In the genomic region with DNA sequence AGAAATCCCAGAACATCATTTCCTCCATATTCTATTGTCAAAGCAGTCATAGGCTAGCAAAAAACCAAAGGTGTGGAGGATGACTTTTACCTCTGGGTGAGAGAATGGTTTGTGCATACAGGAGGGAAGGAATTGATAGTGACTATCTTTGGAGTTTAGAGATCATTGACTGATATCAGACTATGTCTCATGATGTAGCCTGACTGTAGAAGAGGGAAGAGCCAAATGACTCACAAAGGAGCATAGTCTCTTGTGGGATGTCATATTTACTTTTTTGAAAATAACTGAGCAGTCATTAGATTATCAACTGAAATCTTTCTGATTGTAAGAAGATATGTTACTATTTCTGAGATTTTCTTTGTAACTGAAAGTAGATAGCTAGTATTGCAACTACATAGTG, we compare ENCODE assay signal across 21 cellular contexts.
A peak's percentile ranks its signal among the peaks of the same experiment; 100 is the strongest.
DNase-seq lines count a peak whose midpoint lies in the region; ATAC-seq, FAIRE-seq and TF ChIP-seq lines count a peak whose summit lies in the region.
"Had no signal": no experiment of that assay in that cellular context is flagged by ENCODE, and none has a peak within 500 bp of the region (broad histone marks: within the 10 kb centered on the region; RNA-seq: fewer than 3 reads in every experiment).

No MANE protein-coding gene starts in this region.

- H3K27me3 ChIP-seq in mammary epithelial cell (ENCODE audit: insufficient read depth, low read length) (no peaks in the 10 kb centered on the region), breast epithelium (no peaks in the 10 kb centered on the region), bronchial epithelial cell (ENCODE audit: control insufficient read depth, insufficient read depth, low read length) (no peaks in the 10 kb centered on the region)
- H3K27me3 ChIP-seq: BLaER1 treated with 17β-estradiol and CSF1 and Interleukin-3, amounts not matched to agents 10 nM and 100 nM had no signal

- ATAC-seq in GM21381 (IDR thresholded peaks at IDR 0.05; ENCODE audit: unreplicated experiment) (no peak), GM18502 (IDR thresholded peaks at IDR 0.05; ENCODE audit: poor library complexity, unreplicated experiment) (no peak), GM21825 (IDR thresholded peaks at IDR 0.05; ENCODE audit: unreplicated experiment) (no peak)
- ATAC-seq: A549; CD8-positive, alpha-beta T cell; GM23338; HCT116 had no signal

- H3K4me3 ChIP-seq in mammary epithelial cell (replicated peaks in 1 of 3; ENCODE audit: insufficient read depth in 1 of 3, low read depth in 2 of 3, low read length in 3 of 3) = no peak overlapping the region
- H3K4me3 ChIP-seq in breast epithelium = no peak overlapping the region
- H3K4me3 ChIP-seq in bronchial epithelial cell (ENCODE audit: low read depth, low read length) = no peak overlapping the region
- H3K4me3 ChIP-seq in fibroblast of mammary gland (ENCODE audit: control insufficient read depth, low read depth, low read length) = no peak overlapping the region
- H3K4me3 ChIP-seq: A549; BLaER1 treated with 17β-estradiol and CSF1 and Interleukin-3, amounts not matched to agents 10 nM and 100 nM; GM23338 had no signal

- in situ Hi-C loops in mammary epithelial cell (cut with MboI; ENCODE audit: low sequenced_read_pairs in 2 of 2) = no loop called here

- no peaks in the 10 kb centered on the region for H3K79me2 ChIP-seq in mammary epithelial cell (ENCODE audit: insufficient read depth, low read length)

- TF ChIP-seq POLR2A in breast epithelium (IDR thresholded peaks at IDR 0.05) = no peak

- H3K27ac ChIP-seq in mammary epithelial cell (ENCODE audit: insufficient read depth, low read depth, low read length) (no peak overlapping the region), breast epithelium (no peak overlapping the region)
- H3K27ac ChIP-seq: 22Rv1; A549; BLaER1 treated with 17β-estradiol and CSF1 and Interleukin-3, amounts not matched to agents 10 nM and 100 nM; HL-60 had no signal

- no peak overlapping the region for H3K9ac ChIP-seq in mammary epithelial cell (ENCODE audit: insufficient read depth, low read length)
- H3K9ac ChIP-seq: BLaER1 treated with 17β-estradiol and CSF1 and Interleukin-3, amounts not matched to agents 10 nM and 100 nM had no signal

- H3K4me1 ChIP-seq in mammary epithelial cell (ENCODE audit: insufficient read depth, low read length) = no peaks in the 10 kb centered on the region
- no peaks in the 10 kb centered on the region for H3K4me1 ChIP-seq in breast epithelium
- H3K4me1 ChIP-seq: A549; BLaER1 treated with 17β-estradiol and CSF1 and Interleukin-3, amounts not matched to agents 10 nM and 100 nM; Caco-2 had no signal

- CTCF ChIA-PET in mammary epithelial cell (lab: Charles Lee; ENCODE audit: low non-redundant PET) = no interaction called here

- no peaks in the 10 kb centered on the region for H4K20me1 ChIP-seq in mammary epithelial cell (ENCODE audit: insufficient read depth, low read length)
- H4K20me1 ChIP-seq: BLaER1 treated with 17β-estradiol and CSF1 and Interleukin-3, amounts not matched to agents 10 nM and 100 nM had no signal

- no peak overlapping the region for H2AFZ ChIP-seq in mammary epithelial cell (ENCODE audit: low read depth, low read length)
- H2AFZ ChIP-seq: GM23338 had no signal

- H3K36me3 ChIP-seq in mammary epithelial cell (ENCODE audit: insufficient read depth, low read length) (no peaks in the 10 kb centered on the region), breast epithelium (no peaks in the 10 kb centered on the region), bronchial epithelial cell (ENCODE audit: control insufficient read depth, insufficient read depth, low read length) (no peaks in the 10 kb centered on the region)
- H3K36me3 ChIP-seq: BLaER1 treated with 17β-estradiol and CSF1 and Interleukin-3, amounts not matched to agents 10 nM and 100 nM had no signal

- peak; percentile 34 for DNase-seq in mammary epithelial cell
- no peak for DNase-seq in breast epithelium (ENCODE audit: low spot score in 2 of 2)
- DNase-seq in bronchial epithelial cell (ENCODE audit: low read depth) = peak; percentile 35
- peak; percentile 16 for DNase-seq in fibroblast of mammary gland (ENCODE audit: low read depth)
- peak; percentile 2 for DNase-seq in stromal cell of bone marrow (ENCODE audit: low read depth)
- DNase-seq: Caco-2; CD8-positive, alpha-beta T cell; HFFc6 had no signal

- TF ChIP-seq CTCF in mammary epithelial cell (conservative IDR thresholded peaks at IDR 0.05 in 1 of 2, IDR thresholded peaks at IDR 0.05 in 1 of 2; ENCODE audit: extremely low read depth in 1 of 2, insufficient read depth in 1 of 2, low read depth in 1 of 2, low read length in 2 of 2) (no peak), breast epithelium (IDR thresholded peaks at IDR 0.05) (no peak), bronchial epithelial cell (IDR thresholded peaks at IDR 0.05; ENCODE audit: insufficient read depth, low read length, severe bottlenecking) (no peak), fibroblast of mammary gland (conservative IDR thresholded peaks at IDR 0.05; ENCODE audit: control insufficient read depth, insufficient read depth, low read depth, low read length) (no peak)

- dilution Hi-C loops in mammary epithelial cell (cut with HindIII; ENCODE audit: low sequenced_read_pairs) = no loop called here

- BruUV-seq in mammary epithelial cell (replicated peaks; lab: Mats Ljungman, UMichigan) = no TSS peak

- peaks cover 12% of the 10 kb centered on the region for H3K9me3 ChIP-seq in mammary epithelial cell (replicated peaks; ENCODE audit: insufficient read depth, low read length)
- peaks cover 11 to 28% of the 10 kb centered on the region in 2 donors for H3K9me3 ChIP-seq in breast epithelium

- no peak for FAIRE-seq in bronchial epithelial cell (lab: Jason Lieb, UNC)
- FAIRE-seq: D721Med, G401.6, GM12892, H54 had no signal

- no peak overlapping the region for H3K4me2 ChIP-seq in mammary epithelial cell (ENCODE audit: insufficient read depth, low read depth, low read length)
- H3K4me2 ChIP-seq: A549; BLaER1 treated with 17β-estradiol and CSF1 and Interleukin-3, amounts not matched to agents 10 nM and 100 nM; GM23338 had no signal

- intact Hi-C loops in mammary epithelial cell (cut with micrococcal nuclease) = no loop called here
- intact Hi-C loops in breast epithelium (cut with DNase I; ENCODE audit: low total_unique reads) = no loop called here

Comparison
In these comparisons a context has a peak if more than half of its experiments do, and no peak if none do; other contexts are left out.
1. DNase-seq: peak in mammary epithelial cell (single experiment), bronchial epithelial cell (single experiment), fibroblast of mammary gland (single experiment) and stromal cell of bone marrow (single experiment); none in breast epithelium (0 of 2).